In the genomic region with DNA sequence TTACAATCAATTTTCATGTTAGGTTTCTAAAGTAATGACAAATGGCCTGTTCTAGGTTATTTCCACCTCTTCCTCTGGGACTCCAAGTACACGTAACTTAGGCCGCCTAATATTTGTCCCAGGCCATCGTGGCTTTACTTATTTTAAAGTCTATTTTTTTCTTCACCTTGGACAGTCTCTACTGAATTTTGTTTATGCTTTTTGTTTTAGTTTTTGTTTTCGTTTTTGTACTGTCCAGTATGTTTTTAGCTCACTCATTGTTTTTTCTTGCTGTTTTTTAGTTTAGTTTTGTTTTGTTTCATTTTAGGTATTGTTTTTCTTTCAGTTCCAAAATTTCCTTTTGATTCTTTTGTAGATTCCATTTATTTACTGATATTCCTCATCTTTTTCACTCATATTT, we compare ENCODE assay signal across 26 cellular contexts.
"Had no signal": no experiment of that assay in that cellular context is flagged by ENCODE, and none has a peak within 500 bp of the region (broad histone marks: within the 10 kb centered on the region; RNA-seq: fewer than 3 reads in every experiment).

No MANE protein-coding gene starts in this region.

- H3K27me3 Mint-ChIP-seq: activated CD4-positive, alpha-beta T cell treated with anti-CD3 and anti-CD28 coated beads for 36 hours; activated CD8-positive, alpha-beta memory T cell treated with anti-CD3 and anti-CD28 coated beads, Interleukin-2, amount 10 ng/mL, durations not matched to agents 7 days and 5 days; activated naive CD4-positive, alpha-beta T cell treated with anti-CD3 and anti-CD28 coated beads, Interleukin-2, amount 50 U/mL, for 24 hours; activated naive CD8-positive, alpha-beta T cell treated with anti-CD3 and anti-CD28 coated beads, Interleukin-2, amount 50 U/mL, for 24 hours had no signal

- H3K27ac ChIP-seq: heart left ventricle, right lobe of liver, thoracic aorta had no signal

- H3K36me3 Mint-ChIP-seq: activated CD8-positive, alpha-beta memory T cell treated with anti-CD3 and anti-CD28 coated beads, Interleukin-2, amount 10 ng/mL, durations not matched to agents 7 days and 5 days; activated naive CD4-positive, alpha-beta T cell treated with anti-CD3 and anti-CD28 coated beads, Interleukin-2, amount 50 U/mL, for 24 hours; immature natural killer cell; mesothelial cell of epicardium; naive B cell had no signal

- ATAC-seq: activated CD4-positive, alpha-beta T cell treated with anti-CD3 and anti-CD28 coated beads for 36 hours; activated CD8-positive, alpha-beta memory T cell treated with anti-CD3 and anti-CD28 coated beads, Interleukin-2, amount 10 ng/mL, durations not matched to agents 7 days and 5 days; activated CD8-positive, alpha-beta T cell treated with anti-CD3 and anti-CD28 coated beads, Interleukin-2, amount 10 ng/mL, durations not matched to agents 7 days and 5 days; activated naive CD8-positive, alpha-beta T cell treated with anti-CD3 and anti-CD28 coated beads, Interleukin-2, amount 50 U/mL, for 24 hours; heart left ventricle; left colon; right lobe of liver; stimulated activated naive CD8-positive, alpha-beta T cell treated with anti-CD3 and anti-CD28 coated beads, Interleukin-15, Interleukin-2, amounts not matched to agents 100 U/mL and 50 U/mL, for 24 hours had no signal

- H3K4me3 Mint-ChIP-seq: activated CD4-positive, alpha-beta T cell treated with anti-CD3 and anti-CD28 coated beads for 36 hours; activated CD8-positive, alpha-beta memory T cell treated with anti-CD3 and anti-CD28 coated beads, Interleukin-2, amount 10 ng/mL, durations not matched to agents 7 days and 5 days; activated CD8-positive, alpha-beta T cell treated with anti-CD3 and anti-CD28 coated beads, Interleukin-2, amount 10 ng/mL, durations not matched to agents 7 days and 5 days; activated naive CD4-positive, alpha-beta T cell treated with anti-CD3 and anti-CD28 coated beads, Interleukin-2, amount 50 U/mL, for 24 hours; activated naive CD8-positive, alpha-beta T cell treated with anti-CD3 and anti-CD28 coated beads, Interleukin-2, amount 50 U/mL, for 24 hours; immature natural killer cell; mesothelial cell of epicardium; naive B cell had no signal

- H3K4me1 ChIP-seq: heart left ventricle, right lobe of liver had no signal

- H3K4me1 Mint-ChIP-seq: activated CD4-positive, alpha-beta T cell treated with anti-CD3 and anti-CD28 coated beads for 36 hours; activated CD8-positive, alpha-beta memory T cell treated with anti-CD3 and anti-CD28 coated beads, Interleukin-2, amount 10 ng/mL, durations not matched to agents 7 days and 5 days; activated naive CD4-positive, alpha-beta T cell treated with anti-CD3 and anti-CD28 coated beads, Interleukin-2, amount 50 U/mL, for 24 hours; activated naive CD8-positive, alpha-beta T cell treated with anti-CD3 and anti-CD28 coated beads, Interleukin-2, amount 50 U/mL, for 24 hours; immature natural killer cell; naive B cell had no signal

- H3K4me3 ChIP-seq: heart left ventricle, right lobe of liver, thoracic aorta had no signal

- H3K9me3 Mint-ChIP-seq: activated naive CD4-positive, alpha-beta T cell treated with anti-CD3 and anti-CD28 coated beads, Interleukin-2, amount 50 U/mL, for 24 hours; activated naive CD8-positive, alpha-beta T cell treated with anti-CD3 and anti-CD28 coated beads, Interleukin-2, amount 50 U/mL, for 24 hours; activated T-helper 2 cell treated with anti-CD3 and anti-CD28 coated beads, Interferon-gamma antibody, Interleukin-2, Interleukin-4, amounts not matched to agents 10 μg/mL and 5 μg/mL and 100 μg/mL, durations not matched to agents 14 hours and 24 hours and 36 hours; mesothelial cell of epicardium had no signal

- H3K27me3 ChIP-seq: heart left ventricle, right lobe of liver had no signal

- H3K9me3 ChIP-seq: heart left ventricle, right lobe of liver, thoracic aorta had no signal

- H3K27ac Mint-ChIP-seq: activated CD4-positive, alpha-beta T cell treated with anti-CD3 and anti-CD28 coated beads for 36 hours; activated CD8-positive, alpha-beta memory T cell treated with anti-CD3 and anti-CD28 coated beads, Interleukin-2, amount 10 ng/mL, durations not matched to agents 7 days and 5 days; activated CD8-positive, alpha-beta T cell treated with anti-CD3 and anti-CD28 coated beads, Interleukin-2, amount 10 ng/mL, durations not matched to agents 7 days and 5 days; activated naive CD4-positive, alpha-beta T cell treated with anti-CD3 and anti-CD28 coated beads, Interleukin-2, amount 50 U/mL, for 24 hours; activated naive CD8-positive, alpha-beta T cell treated with anti-CD3 and anti-CD28 coated beads, Interleukin-2, amount 50 U/mL, for 24 hours; activated T-helper 2 cell treated with anti-CD3 and anti-CD28 coated beads, Interferon-gamma antibody, Interleukin-2, Interleukin-4, amounts not matched to agents 10 μg/mL and 5 μg/mL and 100 μg/mL, durations not matched to agents 14 hours and 24 hours and 36 hours; mesothelial cell of epicardium; naive B cell had no signal

- H3K36me3 ChIP-seq: heart left ventricle, right lobe of liver, thoracic aorta had no signal

- DNase-seq: activated CD4-positive, alpha-beta T cell treated with anti-CD3 and anti-CD28 coated beads for 36 hours; activated CD4-positive, CD25-positive, alpha-beta regulatory T cell; activated CD8-positive, alpha-beta memory T cell treated with anti-CD3 and anti-CD28 coated beads, Interleukin-2, amount 10 ng/mL, durations not matched to agents 7 days and 5 days; activated CD8-positive, alpha-beta T cell treated with anti-CD3 and anti-CD28 coated beads, Interleukin-2, amount 10 ng/mL, durations not matched to agents 7 days and 5 days; activated naive CD8-positive, alpha-beta T cell treated with anti-CD3 and anti-CD28 coated beads, Interleukin-2, amount 50 U/mL, for 24 hours; activated T-cell treated with anti-CD3 and anti-CD28 coated beads, Interleukin-2, amount 50 U/mL, for 48 hours; amygdala; caudate nucleus; cortex of kidney; foreskin fibroblast; heart left ventricle; hypothalamus; immature natural killer cell; kidney; left colon; mammary epithelial cell; naive B cell; right lobe of liver; stimulated activated CD4-positive, alpha-beta T cell treated with anti-CD3 and anti-CD28 coated beads, Interleukin-12 subunit alpha, Interleukin-12 subunit beta, amount 100 ng/mL, for 4 hours; stimulated activated CD4-positive, alpha-beta T cell treated with anti-CD3 and anti-CD28 coated beads, Interleukin-4, amount 100 ng/mL, for 1 hour; stimulated activated naive CD8-positive, alpha-beta T cell treated with anti-CD3 and anti-CD28 coated beads, Interleukin-15, Interleukin-2, amounts not matched to agents 100 U/mL and 50 U/mL, for 24 hours; trophoblast cell had no signal
